12 cellular contexts compared by ENCODE assay signal in the genomic region with DNA sequence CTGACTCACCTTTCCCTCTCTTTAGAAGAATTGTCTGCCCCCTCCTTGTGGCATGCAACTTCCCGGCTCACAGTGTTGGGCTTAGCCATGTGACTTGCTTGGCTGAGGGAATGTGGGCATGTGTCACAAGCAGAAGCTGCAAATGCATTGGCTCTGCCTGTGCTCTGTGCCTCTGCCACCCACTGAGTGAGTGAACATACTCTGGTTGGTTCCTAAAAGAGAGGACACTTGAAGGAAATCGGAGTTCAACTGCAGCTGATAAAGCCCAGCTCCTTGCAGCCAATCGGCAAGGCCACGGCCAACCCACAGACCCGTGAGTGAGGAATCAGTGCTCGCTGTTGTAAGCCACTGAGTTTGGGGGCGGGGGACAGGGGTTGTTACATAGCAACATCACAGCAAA. TPM values are rescaled to one million over a fixed set of nuclear protein-coding genes. Genes with fewer than 3 reads are reported as not detected.
DNase-seq lines count a peak whose midpoint lies in the region; ATAC-seq, FAIRE-seq and TF ChIP-seq lines count a peak whose summit lies in the region.
"Had no signal": no experiment of that assay in that cellular context is flagged by ENCODE, and none has a peak within 500 bp of the region (broad histone marks: within the 10 kb centered on the region; RNA-seq: fewer than 3 reads in every experiment).

No MANE protein-coding gene starts in this region.

- H2AFZ ChIP-seq in endothelial cell of umbilical vein (ENCODE audit: low read depth, low read length): no peak overlapping the region

- intact Hi-C loops in endothelial cell of umbilical vein (cut with micrococcal nuclease): no loop called here

- no peak overlapping the region for H3K9ac ChIP-seq in endothelial cell of umbilical vein (replicated peaks; ENCODE audit: extremely low read depth, insufficient read depth, low read length)

- H3K4me2 ChIP-seq in endothelial cell of umbilical vein (ENCODE audit: insufficient read depth, low read length): no peak overlapping the region

- no peaks in the 10 kb centered on the region for H3K79me2 ChIP-seq in endothelial cell of umbilical vein (ENCODE audit: control insufficient read depth, insufficient read depth, low read length)

- no TSS peak for BruUV-seq in endothelial cell of umbilical vein (replicated peaks; lab: Mats Ljungman, UMichigan)

- H3K36me3 Mint-ChIP-seq in stimulated activated effector memory CD8-positive, alpha-beta T cell treated with anti-CD3 and anti-CD28 coated beads, Interleukin-12 subunit alpha, Interleukin-12 subunit beta, amount 100 ng/mL, for 72 hours: no peaks in the 10 kb centered on the region

- H3K27ac ChIP-seq in endothelial cell of umbilical vein (ENCODE audit: insufficient read depth, low read depth, low read length) (no peak overlapping the region), coronary artery (no peak overlapping the region)

- H3K27ac Mint-ChIP-seq in stimulated activated effector memory CD8-positive, alpha-beta T cell treated with anti-CD3 and anti-CD28 coated beads, Interleukin-12 subunit alpha, Interleukin-12 subunit beta, amount 100 ng/mL, for 72 hours: no peak overlapping the region

- H3K4me3 Mint-ChIP-seq in stimulated activated effector memory CD8-positive, alpha-beta T cell treated with anti-CD3 and anti-CD28 coated beads, Interleukin-12 subunit alpha, Interleukin-12 subunit beta, amount 100 ng/mL, for 72 hours: no peak overlapping the region

- peak; percentile 8 for FAIRE-seq in endothelial cell of umbilical vein (lab: Jason Lieb, UNC)
- FAIRE-seq: HTR-8/SVneo, islet of Langerhans had no signal

- H3K9me3 ChIP-seq in endothelial cell of umbilical vein (replicated peaks; ENCODE audit: control insufficient read depth, insufficient read depth, low read length): no peaks in the 10 kb centered on the region

- H3K9me3 Mint-ChIP-seq in stimulated activated effector memory CD8-positive, alpha-beta T cell treated with anti-CD3 and anti-CD28 coated beads, Interleukin-12 subunit alpha, Interleukin-12 subunit beta, amount 100 ng/mL, for 72 hours: no peaks in the 10 kb centered on the region

- POLR2A ChIA-PET in endothelial cell of umbilical vein (lab: Charles Lee): no interaction called here

- CTCF ChIA-PET in endothelial cell of umbilical vein (lab: Charles Lee): interaction anchor here (1.0 to 1.6 kb wide), 2 partner anchors 10 to 17 kb away, joined by 5 to 7 read pairs; no protein-coding TSS in a partner anchor

- no peaks in the 10 kb centered on the region for H3K9me1 ChIP-seq in endothelial cell of umbilical vein (replicated peaks; ENCODE audit: control insufficient read depth, extremely low read depth, insufficient read depth, low read length)

- no peaks in the 10 kb centered on the region for H3K36me3 ChIP-seq in endothelial cell of umbilical vein (ENCODE audit: control insufficient read depth in 2 of 2, extremely low read depth in 1 of 2, insufficient read depth in 2 of 2, low read length in 2 of 2)

- no peaks in the 10 kb centered on the region for H4K20me1 ChIP-seq in endothelial cell of umbilical vein (replicated peaks; ENCODE audit: control insufficient read depth, extremely low read depth, insufficient read depth, low read length)

- TF ChIP-seq CTCF in endothelial cell of umbilical vein (IDR thresholded peaks at IDR 0.05; ENCODE audit: extremely low read depth in 1 of 2, insufficient read depth in 1 of 2, low read depth in 1 of 2, low read length in 2 of 2) (no peak), coronary artery (IDR thresholded peaks at IDR 0.05) (no peak)

- no peak for ATAC-seq in stimulated activated effector memory CD8-positive, alpha-beta T cell treated with anti-CD3 and anti-CD28 coated beads, Interleukin-12 subunit alpha, Interleukin-12 subunit beta, amount 100 ng/mL, for 72 hours

- TF ChIP-seq POLR2A in endothelial cell of umbilical vein (IDR thresholded peaks at IDR 0.05; ENCODE audit: low read depth, low read length): no peak

- DNase-seq in Ammon's horn (ENCODE audit: low spot score): peak; percentile 82
- peak; percentile 17 for DNase-seq in NCI-H1694 (lab: John Stamatoyannopoulos, UW)
- DNase-seq in endothelial cell of umbilical vein (ENCODE audit: low read depth, low spot score): no peak
- peak; percentile 6 for DNase-seq in midbrain (lab: John Stamatoyannopoulos, UW)
- DNase-seq in activated effector memory CD4-positive, alpha-beta T cell treated with anti-CD3 and anti-CD28 coated beads, Interleukin-2, amount 50 U/mL, for 16 hours: no peak
- no peak for DNase-seq in stimulated activated effector memory CD8-positive, alpha-beta T cell treated with anti-CD3 and anti-CD28 coated beads, Interleukin-12 subunit alpha, Interleukin-12 subunit beta, amount 100 ng/mL, for 72 hours (ENCODE audit: low spot score in 2 of 2)
- DNase-seq in coronary artery (ENCODE audit: low spot score): no peak
- DNase-seq in activated CD8-positive, alpha-beta memory T cell treated with anti-CD3 and anti-CD28 coated beads, Interleukin-2, amount 50 U/mL, for 48 hours: no peak
- DNase-seq: cortex of kidney, NCI-H2227 treated with DMSO at 0.1 percent for 48 hours had no signal

- H3K27me3 ChIP-seq in endothelial cell of umbilical vein (ENCODE audit: control insufficient read depth in 2 of 2, insufficient read depth in 2 of 2, low read length in 2 of 2): no peaks in the 10 kb centered on the region

- H3K4me1 Mint-ChIP-seq in stimulated activated effector memory CD8-positive, alpha-beta T cell treated with anti-CD3 and anti-CD28 coated beads, Interleukin-12 subunit alpha, Interleukin-12 subunit beta, amount 100 ng/mL, for 72 hours: no peaks in the 10 kb centered on the region

- no peaks in the 10 kb centered on the region for H3K4me1 ChIP-seq in endothelial cell of umbilical vein (ENCODE audit: control insufficient read depth, extremely low read depth, insufficient read depth, low read length)

- dilution Hi-C loops in endothelial cell of umbilical vein (cut with MboI; ENCODE audit: extremely low pct_ligation_motif_present, low sequenced_read_pairs): no loop called here

- H3K4me3 ChIP-seq in endothelial cell of umbilical vein (replicated peaks in 1 of 3; ENCODE audit: insufficient read depth in 1 of 3, low read depth in 1 of 3, low read length in 3 of 3) (no peak overlapping the region), coronary artery (no peak overlapping the region)

TF ChIP-seq in endothelial cell of umbilical vein, 7 proteins besides CTCF, POLR2A, EP300 and RAD21:
- no peak for TF ChIP-seq JUN (IDR thresholded peaks at IDR 0.05; ENCODE audit: borderline replicate concordance, insufficient read depth, insufficient read length, low read depth)
- TF ChIP-seq MAX (IDR thresholded peaks at IDR 0.05; ENCODE audit: insufficient read depth, insufficient read length): no peak

RNA-seq across cellular contexts. Expression of gene GINS2, which starts 10.9 kb away (rescaled TPM):
- 24.1 and 26.7 TPM in 2 replicates for total RNA-seq in endothelial cell of umbilical vein
- polyA plus RNA-seq in endothelial cell of umbilical vein: 7.9 and 10.4 TPM in 2 replicates
- 16.3 and 21.1 TPM in 2 replicates for polyA plus RNA-seq in endothelial cell of umbilical vein (2011; cell fraction: cytosol; rRNA removed)
- polyA plus RNA-seq in endothelial cell of umbilical vein (2011; cell fraction: nucleus; rRNA removed): 8.7 and 10.3 TPM in 2 replicates
- 11.9 and 17.0 TPM in 2 replicates for polyA plus RNA-seq in endothelial cell of umbilical vein (2012)
- polyA minus RNA-seq in endothelial cell of umbilical vein: 6.2 and 7.5 TPM in 2 replicates
- 20.0 TPM for polyA minus RNA-seq in endothelial cell of umbilical vein (2011; cell fraction: cytosol; rRNA and poly(A)+ RNA removed)
- 3.1 and 5.2 TPM in 2 replicates for polyA minus RNA-seq in endothelial cell of umbilical vein (2011; cell fraction: nucleus; rRNA and poly(A)+ RNA removed)

RNA-seq across cellular contexts. Expression of gene C16orf74, which starts 51.3 kb away (rescaled TPM):
- total RNA-seq in endothelial cell of umbilical vein: 30.9 and 38.7 TPM in 2 replicates
- polyA plus RNA-seq in endothelial cell of umbilical vein: 12.1 and 15.3 TPM in 2 replicates
- polyA plus RNA-seq in endothelial cell of umbilical vein (2011; cell fraction: cytosol; rRNA removed): 11.9 and 15.8 TPM in 2 replicates
- polyA plus RNA-seq in endothelial cell of umbilical vein (2011; cell fraction: nucleus; rRNA removed): 7.4 and 7.7 TPM in 2 replicates
- 28.8 and 47.0 TPM in 2 replicates for polyA plus RNA-seq in endothelial cell of umbilical vein (2012)
- polyA minus RNA-seq in endothelial cell of umbilical vein: 1.4 and 2.4 TPM in 2 replicates
- 6.0 TPM for polyA minus RNA-seq in endothelial cell of umbilical vein (2011; cell fraction: cytosol; rRNA and poly(A)+ RNA removed)
- polyA minus RNA-seq in endothelial cell of umbilical vein (2011; cell fraction: nucleus; rRNA and poly(A)+ RNA removed): 2.3 and 2.4 TPM in 2 replicates

Comparison
In these comparisons a context has a peak if more than half of its experiments do, and no peak if none do; other contexts are left out.
1. DNase-seq: peak in Ammon's horn (single experiment), NCI-H1694 (single experiment) and midbrain (single experiment); none in endothelial cell of umbilical vein (single experiment), activated effector memory CD4-positive, alpha-beta T cell treated with anti-CD3 and anti-CD28 coated beads, Interleukin-2, amount 50 U/mL, for 16 hours (single experiment), stimulated activated effector memory CD8-positive, alpha-beta T cell treated with anti-CD3 and anti-CD28 coated beads, Interleukin-12 subunit alpha, Interleukin-12 subunit beta, amount 100 ng/mL, for 72 hours (0 of 2), coronary artery (single experiment) and activated CD8-positive, alpha-beta memory T cell treated with anti-CD3 and anti-CD28 coated beads, Interleukin-2, amount 50 U/mL, for 48 hours (single experiment).